In the genomic region with DNA sequence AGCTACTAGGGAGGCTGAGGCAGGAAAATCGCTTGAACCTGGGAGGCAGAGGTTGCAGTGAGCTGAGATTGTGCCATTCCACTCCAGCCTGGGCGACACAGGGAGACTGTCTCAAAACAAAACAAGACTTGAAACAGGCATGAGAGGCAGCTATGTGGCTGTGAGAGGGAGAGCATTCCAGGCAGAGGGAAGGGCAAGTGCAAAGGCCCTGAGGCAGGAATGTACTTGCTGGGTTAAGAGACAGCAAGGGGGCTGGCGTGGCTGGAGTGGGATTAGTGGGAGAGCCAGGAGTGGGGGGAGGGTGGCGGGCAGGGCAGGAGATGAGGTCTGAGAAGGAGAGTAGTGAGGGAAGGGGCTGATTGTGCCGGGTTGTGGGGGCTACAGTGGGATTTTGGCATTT, we compare ENCODE assay signal across 27 cellular contexts. TPM values are rescaled to one million over a fixed set of nuclear protein-coding genes. Genes with fewer than 3 reads are reported as not detected.
"Had no signal": no experiment of that assay in that cellular context is flagged by ENCODE, and none has a peak within 500 bp of the region (broad histone marks: within the 10 kb centered on the region; RNA-seq: fewer than 3 reads in every experiment).

No MANE protein-coding gene starts in this region.

- DNase-seq: colonic mucosa; cortex of kidney; effector CD8-positive, alpha-beta T cell; effector memory CD8-positive, alpha-beta T cell; endodermal cell; erythroblast; esophagus squamous epithelium; foreskin fibroblast; foreskin melanocyte; gastrocnemius medialis; glutamatergic neuron; head of caudate nucleus; heart right ventricle; hippocampal formation; left cardiac atrium; left lung; left ventricle myocardium superior; lower lobe of right lung; mesenchymal stem cell; mucosa of descending colon; naive B cell had no signal

- H3K27ac ChIP-seq: colonic mucosa, epithelial cell of prostate, esophagus squamous epithelium, gastrocnemius medialis, heart right ventricle, left lung, lower lobe of right lung had no signal

- ATAC-seq: effector memory CD8-positive, alpha-beta T cell; gastrocnemius medialis; left cardiac atrium; left lung; left ventricle myocardium superior; mucosa of descending colon had no signal

- H3K36me3 ChIP-seq: colonic mucosa, esophagus squamous epithelium, gastrocnemius medialis, left lung, lower lobe of right lung had no signal

- FAIRE-seq: endometrium, islet of Langerhans, keratinocyte had no signal

- H3K4me3 ChIP-seq: colonic mucosa, esophagus squamous epithelium, gastrocnemius medialis, heart right ventricle, left lung, lower lobe of right lung, mucosa of descending colon had no signal

- H3K9me3 ChIP-seq: colonic mucosa, esophagus squamous epithelium, gastrocnemius medialis, heart right ventricle, left lung, lower lobe of right lung, mucosa of descending colon had no signal

- H3K4me1 ChIP-seq: colonic mucosa, esophagus squamous epithelium, gastrocnemius medialis, left lung, lower lobe of right lung had no signal

RNA-seq across cellular contexts. Expression of a gene that starts 21.3 kb away (rescaled TPM):
- total RNA-seq: kidney epithelial cell, myocyte had no signal
